1 cellular context compared by ENCODE assay signal in the genomic region with DNA sequence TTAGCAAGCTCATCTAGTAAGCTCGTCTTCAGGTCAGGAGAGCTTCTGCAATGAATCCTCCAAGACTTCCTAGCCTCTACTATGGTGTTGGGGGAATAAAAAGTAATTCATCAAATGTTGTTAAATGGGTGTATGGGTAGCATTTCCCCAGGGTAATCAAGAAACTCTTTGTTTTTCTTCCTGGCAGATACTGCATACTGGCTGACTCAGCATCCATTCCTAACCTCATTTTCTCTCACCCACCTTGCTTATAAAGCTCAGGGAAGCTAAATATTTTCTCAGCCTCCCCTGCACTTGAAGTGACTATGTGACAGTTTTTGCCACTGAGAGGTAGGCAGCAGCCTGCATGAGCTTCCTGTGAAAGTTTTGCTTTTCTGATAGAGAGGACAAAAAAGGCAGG.
TF ChIP-seq lines count a peak whose summit lies in the region.

No MANE protein-coding gene starts in this region.

TF ChIP-seq in GM23338, 12 proteins besides CTCF, POLR2A, EP300 and RAD21 (continued from another document):
- TF ChIP-seq, protein P1, sequence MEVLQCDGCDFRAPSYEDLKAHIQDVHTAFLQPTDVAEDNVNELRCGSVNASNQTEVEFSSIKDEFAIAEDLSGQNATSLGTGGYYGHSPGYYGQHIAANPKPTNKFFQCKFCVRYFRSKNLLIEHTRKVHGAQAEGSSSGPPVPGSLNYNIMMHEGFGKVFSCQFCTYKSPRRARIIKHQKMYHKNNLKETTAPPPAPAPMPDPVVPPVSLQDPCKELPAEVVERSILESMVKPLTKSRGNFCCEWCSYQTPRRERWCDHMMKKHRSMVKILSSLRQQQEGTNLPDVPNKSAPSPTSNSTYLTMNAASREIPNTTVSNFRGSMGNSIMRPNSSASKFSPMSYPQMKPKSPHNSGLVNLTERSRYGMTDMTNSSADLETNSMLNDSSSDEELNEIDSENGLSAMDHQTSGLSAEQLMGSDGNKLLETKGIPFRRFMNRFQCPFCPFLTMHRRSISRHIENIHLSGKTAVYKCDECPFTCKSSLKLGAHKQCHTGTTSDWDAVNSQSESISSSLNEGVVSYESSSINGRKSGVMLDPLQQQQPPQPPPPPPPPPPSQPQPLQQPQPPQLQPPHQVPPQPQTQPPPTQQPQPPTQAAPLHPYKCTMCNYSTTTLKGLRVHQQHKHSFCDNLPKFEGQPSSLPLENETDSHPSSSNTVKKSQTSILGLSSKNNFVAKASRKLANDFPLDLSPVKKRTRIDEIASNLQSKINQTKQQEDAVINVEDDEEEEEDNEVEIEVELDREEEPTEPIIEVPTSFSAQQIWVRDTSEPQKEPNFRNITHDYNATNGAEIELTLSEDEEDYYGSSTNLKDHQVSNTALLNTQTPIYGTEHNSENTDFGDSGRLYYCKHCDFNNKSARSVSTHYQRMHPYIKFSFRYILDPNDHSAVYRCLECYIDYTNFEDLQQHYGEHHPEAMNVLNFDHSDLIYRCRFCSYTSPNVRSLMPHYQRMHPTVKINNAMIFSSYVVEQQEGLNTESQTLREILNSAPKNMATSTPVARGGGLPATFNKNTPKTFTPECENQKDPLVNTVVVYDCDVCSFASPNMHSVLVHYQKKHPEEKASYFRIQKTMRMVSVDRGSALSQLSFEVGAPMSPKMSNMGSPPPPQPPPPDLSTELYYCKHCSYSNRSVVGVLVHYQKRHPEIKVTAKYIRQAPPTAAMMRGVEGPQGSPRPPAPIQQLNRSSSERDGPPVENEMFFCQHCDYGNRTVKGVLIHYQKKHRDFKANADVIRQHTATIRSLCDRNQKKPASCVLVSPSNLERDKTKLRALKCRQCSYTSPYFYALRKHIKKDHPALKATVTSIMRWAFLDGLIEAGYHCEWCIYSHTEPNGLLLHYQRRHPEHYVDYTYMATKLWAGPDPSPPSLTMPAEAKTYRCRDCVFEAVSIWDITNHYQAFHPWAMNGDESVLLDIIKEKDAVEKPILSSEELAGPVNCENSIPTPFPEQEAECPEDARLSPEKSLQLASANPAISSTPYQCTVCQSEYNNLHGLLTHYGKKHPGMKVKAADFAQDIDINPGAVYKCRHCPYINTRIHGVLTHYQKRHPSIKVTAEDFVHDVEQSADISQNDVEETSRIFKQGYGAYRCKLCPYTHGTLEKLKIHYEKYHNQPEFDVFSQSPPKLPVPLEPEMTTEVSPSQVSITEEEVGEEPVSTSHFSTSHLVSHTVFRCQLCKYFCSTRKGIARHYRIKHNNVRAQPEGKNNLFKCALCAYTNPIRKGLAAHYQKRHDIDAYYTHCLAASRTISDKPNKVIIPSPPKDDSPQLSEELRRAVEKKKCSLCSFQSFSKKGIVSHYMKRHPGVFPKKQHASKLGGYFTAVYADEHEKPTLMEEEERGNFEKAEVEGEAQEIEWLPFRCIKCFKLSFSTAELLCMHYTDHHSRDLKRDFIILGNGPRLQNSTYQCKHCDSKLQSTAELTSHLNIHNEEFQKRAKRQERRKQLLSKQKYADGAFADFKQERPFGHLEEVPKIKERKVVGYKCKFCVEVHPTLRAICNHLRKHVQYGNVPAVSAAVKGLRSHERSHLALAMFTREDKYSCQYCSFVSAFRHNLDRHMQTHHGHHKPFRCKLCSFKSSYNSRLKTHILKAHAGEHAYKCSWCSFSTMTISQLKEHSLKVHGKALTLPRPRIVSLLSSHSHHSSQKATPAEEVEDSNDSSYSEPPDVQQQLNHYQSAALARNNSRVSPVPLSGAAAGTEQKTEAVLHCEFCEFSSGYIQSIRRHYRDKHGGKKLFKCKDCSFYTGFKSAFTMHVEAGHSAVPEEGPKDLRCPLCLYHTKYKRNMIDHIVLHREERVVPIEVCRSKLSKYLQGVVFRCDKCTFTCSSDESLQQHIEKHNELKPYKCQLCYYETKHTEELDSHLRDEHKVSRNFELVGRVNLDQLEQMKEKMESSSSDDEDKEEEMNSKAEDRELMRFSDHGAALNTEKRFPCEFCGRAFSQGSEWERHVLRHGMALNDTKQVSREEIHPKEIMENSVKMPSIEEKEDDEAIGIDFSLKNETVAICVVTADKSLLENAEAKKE (CRISPR knock-in tag; IDR thresholded peaks at IDR 0.05), result no peak
- no peak for TF ChIP-seq NANOG (IDR thresholded peaks at IDR 0.05; ENCODE audit: borderline replicate concordance)
- no peak for TF ChIP-seq EZH2phosphoT487 (IDR thresholded peaks at IDR 0.05; ENCODE audit: unreplicated experiment)
- no peak for TF ChIP-seq ETS1 (IDR thresholded peaks at IDR 0.05)
- no peak for TF ChIP-seq POLR2AphosphoS5 (IDR thresholded peaks at IDR 0.05; ENCODE audit: low read depth)
- no peak for TF ChIP-seq CREB1 (CRISPR knock-in tag; IDR thresholded peaks at IDR 0.05; ENCODE audit: low read depth)
- TF ChIP-seq, protein P2, sequence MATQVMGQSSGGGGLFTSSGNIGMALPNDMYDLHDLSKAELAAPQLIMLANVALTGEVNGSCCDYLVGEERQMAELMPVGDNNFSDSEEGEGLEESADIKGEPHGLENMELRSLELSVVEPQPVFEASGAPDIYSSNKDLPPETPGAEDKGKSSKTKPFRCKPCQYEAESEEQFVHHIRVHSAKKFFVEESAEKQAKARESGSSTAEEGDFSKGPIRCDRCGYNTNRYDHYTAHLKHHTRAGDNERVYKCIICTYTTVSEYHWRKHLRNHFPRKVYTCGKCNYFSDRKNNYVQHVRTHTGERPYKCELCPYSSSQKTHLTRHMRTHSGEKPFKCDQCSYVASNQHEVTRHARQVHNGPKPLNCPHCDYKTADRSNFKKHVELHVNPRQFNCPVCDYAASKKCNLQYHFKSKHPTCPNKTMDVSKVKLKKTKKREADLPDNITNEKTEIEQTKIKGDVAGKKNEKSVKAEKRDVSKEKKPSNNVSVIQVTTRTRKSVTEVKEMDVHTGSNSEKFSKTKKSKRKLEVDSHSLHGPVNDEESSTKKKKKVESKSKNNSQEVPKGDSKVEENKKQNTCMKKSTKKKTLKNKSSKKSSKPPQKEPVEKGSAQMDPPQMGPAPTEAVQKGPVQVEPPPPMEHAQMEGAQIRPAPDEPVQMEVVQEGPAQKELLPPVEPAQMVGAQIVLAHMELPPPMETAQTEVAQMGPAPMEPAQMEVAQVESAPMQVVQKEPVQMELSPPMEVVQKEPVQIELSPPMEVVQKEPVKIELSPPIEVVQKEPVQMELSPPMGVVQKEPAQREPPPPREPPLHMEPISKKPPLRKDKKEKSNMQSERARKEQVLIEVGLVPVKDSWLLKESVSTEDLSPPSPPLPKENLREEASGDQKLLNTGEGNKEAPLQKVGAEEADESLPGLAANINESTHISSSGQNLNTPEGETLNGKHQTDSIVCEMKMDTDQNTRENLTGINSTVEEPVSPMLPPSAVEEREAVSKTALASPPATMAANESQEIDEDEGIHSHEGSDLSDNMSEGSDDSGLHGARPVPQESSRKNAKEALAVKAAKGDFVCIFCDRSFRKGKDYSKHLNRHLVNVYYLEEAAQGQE (IDR thresholded peaks at IDR 0.05; ENCODE audit: unreplicated experiment), result no peak
- no peak for TF ChIP-seq JUNB (IDR thresholded peaks at IDR 0.05; ENCODE audit: unreplicated experiment)
